Comparison of ENCODE assay signal across 8 cellular contexts in the genomic region with DNA sequence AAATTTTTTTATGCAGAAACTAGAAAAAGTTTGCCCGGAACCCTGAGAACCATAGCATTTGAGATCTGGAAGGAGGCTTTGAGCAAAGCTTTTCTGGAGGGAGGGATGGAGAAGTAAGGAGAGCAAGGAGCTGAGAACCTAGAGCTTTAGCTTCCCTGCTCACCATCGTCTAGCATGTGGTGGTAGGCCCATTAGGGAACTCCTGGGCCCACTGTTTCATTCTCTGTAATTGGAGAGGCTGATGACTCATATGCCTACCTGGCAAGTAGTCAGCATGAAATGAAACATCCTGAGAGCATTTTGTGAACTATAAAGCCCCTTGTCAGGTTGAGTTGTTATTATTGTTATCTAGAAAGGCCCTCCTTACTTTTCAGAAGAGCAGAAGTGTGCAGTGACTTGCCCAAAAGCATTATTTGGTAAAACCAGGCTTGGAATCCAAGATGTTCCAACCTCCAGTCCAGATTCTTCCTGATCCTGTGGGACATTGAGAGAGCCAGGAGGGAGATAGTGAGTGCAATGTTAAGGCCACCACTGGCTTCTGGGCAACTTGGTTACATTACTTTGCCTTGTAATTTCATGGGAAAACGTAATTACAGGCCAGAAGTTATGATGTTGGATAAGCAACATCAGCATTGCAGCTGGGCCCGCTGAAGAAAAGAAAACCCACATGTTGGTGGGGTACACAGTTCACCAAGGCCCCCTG.
DNase-seq lines count a peak whose midpoint lies in the region; ATAC-seq and TF ChIP-seq lines count a peak whose summit lies in the region.

No MANE protein-coding gene starts in this region.

- TF ChIP-seq CTCF in fibroblast of villous mesenchyme (IDR thresholded peaks at IDR 0.05; ENCODE audit: insufficient read depth, low read depth, low read length): no peak
- TF ChIP-seq CTCF in prostate gland (IDR thresholded peaks at IDR 0.05): no peak
- no peak for TF ChIP-seq CTCF in esophagus squamous epithelium (IDR thresholded peaks at IDR 0.05)

- H3K4me3 ChIP-seq in fibroblast of villous mesenchyme (ENCODE audit: low read depth, low read length): no peak overlapping the region
- no peak overlapping the region for H3K4me3 ChIP-seq in prostate gland
- H3K4me3 ChIP-seq in esophagus squamous epithelium: no peak overlapping the region

- H3K4me1 ChIP-seq in prostate gland (replicated peaks) (no peaks in the 10 kb centered on the region), esophagus squamous epithelium (peaks cover 0 to 8% (median 3%) of the 10 kb centered on the region in 3 donors)

- H3K9me3 ChIP-seq in prostate gland: no peaks in the 10 kb centered on the region
- no peaks in the 10 kb centered on the region for H3K9me3 ChIP-seq in esophagus squamous epithelium

- H3K27me3 ChIP-seq in prostate gland (replicated peaks; ENCODE audit: insufficient read depth) (no peaks in the 10 kb centered on the region), esophagus squamous epithelium (no peaks in the 10 kb centered on the region)

- WGBS in prostate gland: 76% methylated on average over 4 of the region's 4 CpGs
- 35 to 58% methylated on average over 4 of the region's 4 CpGs for WGBS in esophagus squamous epithelium, 2 donors

- H3K27ac ChIP-seq in prostate gland (no peak overlapping the region), esophagus squamous epithelium (no peak overlapping the region)

- DNase-seq in DMS153 (lab: John Stamatoyannopoulos, UW) (peak; percentile 70), NCI-H1436 treated with DMSO at 0.1 percent for 48 hours (lab: John Stamatoyannopoulos, UW) (peak; percentile 84), fibroblast of villous mesenchyme (ENCODE audit: low read depth) (peak; percentile 28), SK-N-DZ (ENCODE audit: low spot score) (no peak), prostate gland (ENCODE audit: low spot score) (no peak), esophagus squamous epithelium (lab: John Stamatoyannopoulos, UW) (no peak), NCI-H526 treated with DMSO at 0.1 percent for 48 hours (lab: John Stamatoyannopoulos, UW) (no peak)

- H3K36me3 ChIP-seq in prostate gland (no peaks in the 10 kb centered on the region), esophagus squamous epithelium (no peaks in the 10 kb centered on the region)

- TF ChIP-seq POLR2A in prostate gland (IDR thresholded peaks at IDR 0.05) (no peak), esophagus squamous epithelium (IDR thresholded peaks at IDR 0.05) (no peak)

- ATAC-seq in GM19351 (IDR thresholded peaks at IDR 0.05; ENCODE audit: unreplicated experiment): peak; percentile 93

- intact Hi-C loops in prostate gland (cut with DNase I): no loop called here
- intact Hi-C loops in esophagus squamous epithelium (cut with DNase I): no loop called here

Comparison
In these comparisons a context has a peak if more than half of its experiments do, and no peak if none do; other contexts are left out.
1. DNase-seq: peak in DMS153 (single experiment), NCI-H1436 treated with DMSO at 0.1 percent for 48 hours (single experiment) and fibroblast of villous mesenchyme (single experiment); none in SK-N-DZ (single experiment), prostate gland (single experiment), esophagus squamous epithelium (single experiment) and NCI-H526 treated with DMSO at 0.1 percent for 48 hours (single experiment).